In genomic region chr3:30966896-30967295, GRCh38 we compare ENCODE assay signal across 32 cellular contexts.
DNase-seq lines count a peak whose midpoint lies in the region; ATAC-seq and TF ChIP-seq lines count a peak whose summit lies in the region.
"Had no signal": no experiment of that assay in that cellular context is flagged by ENCODE, and none has a peak within 500 bp of the region (broad histone marks: within the 10 kb centered on the region; RNA-seq: fewer than 3 reads in every experiment).

No MANE protein-coding gene starts in this region.

- H3K4me3 Mint-ChIP-seq in activated CD4-positive, alpha-beta memory T cell treated with anti-CD3 and anti-CD28 coated beads for 36 hours = no peak overlapping the region
- H3K4me3 Mint-ChIP-seq in activated T-helper 2 cell treated with anti-CD3 and anti-CD28 coated beads, Interferon-gamma antibody, Interleukin-2, Interleukin-4, amounts not matched to agents 10 μg/mL and 5 μg/mL and 100 μg/mL, durations not matched to agents 14 hours and 24 hours and 36 hours (ENCODE audit: low read depth) = no peak overlapping the region
- H3K4me3 Mint-ChIP-seq: B cell; CD14-positive monocyte; CD4-positive, alpha-beta memory T cell; CD4-positive, alpha-beta T cell; CD4-positive, CD25-positive, alpha-beta regulatory T cell; CD8-positive, alpha-beta memory T cell; CD8-positive, alpha-beta T cell had no signal

- no peak overlapping the region for H2BK15ac ChIP-seq in mesenchymal stem cell (ENCODE audit: low read depth, poor library complexity, severe bottlenecking)

- H3K14ac ChIP-seq in mesenchymal stem cell (ENCODE audit: low read length in 2 of 2) = no peak overlapping the region

- ATAC-seq in DND-41 (ENCODE audit: insufficient read depth, low read depth) (no peak), HG03469 (IDR thresholded peaks at IDR 0.05; ENCODE audit: unreplicated experiment) (no peak)
- ATAC-seq: A549; CD8-positive, alpha-beta T cell had no signal

- intact Hi-C loops in esophagus muscularis mucosa (cut with DNase I) = no loop called here
- intact Hi-C loops in activated CD4-positive, alpha-beta memory T cell treated with anti-CD3 and anti-CD28 coated beads for 36 hours (cut with micrococcal nuclease) = loop anchor here (5.0 kb wide), 1 partner anchor 165 kb away; no protein-coding TSS in a partner anchor
- intact Hi-C loops in activated T-helper 2 cell treated with anti-CD3 and anti-CD28 coated beads, Interferon-gamma antibody, Interleukin-2, Interleukin-4, amounts not matched to agents 10 μg/mL and 5 μg/mL and 100 μg/mL, durations not matched to agents 14 hours and 24 hours and 36 hours (cut with micrococcal nuclease) = no loop called here

- peaks cover 7% of the 10 kb centered on the region for H3K4me1 Mint-ChIP-seq in activated CD4-positive, alpha-beta memory T cell treated with anti-CD3 and anti-CD28 coated beads for 36 hours (ENCODE audit: low read depth)
- H3K4me1 Mint-ChIP-seq in activated T-helper 2 cell treated with anti-CD3 and anti-CD28 coated beads, Interferon-gamma antibody, Interleukin-2, Interleukin-4, amounts not matched to agents 10 μg/mL and 5 μg/mL and 100 μg/mL, durations not matched to agents 14 hours and 24 hours and 36 hours (ENCODE audit: low read depth) = peaks cover 13% of the 10 kb centered on the region
- H3K4me1 Mint-ChIP-seq: B cell had no signal

- H3K4me2 ChIP-seq in DND-41 (ENCODE audit: insufficient read depth, low read length) = no peak overlapping the region
- H3K4me2 ChIP-seq in mesenchymal stem cell (ENCODE audit: low read length, poor library complexity, severe bottlenecking) = no peak overlapping the region
- H3K4me2 ChIP-seq: A549; BLaER1; BLaER1 treated with 17β-estradiol and CSF1 and Interleukin-3, amounts not matched to agents 10 nM and 100 nM had no signal

- H3K27ac Mint-ChIP-seq in activated CD4-positive, alpha-beta memory T cell treated with anti-CD3 and anti-CD28 coated beads for 36 hours = no peak overlapping the region
- no peak overlapping the region for H3K27ac Mint-ChIP-seq in activated T-helper 2 cell treated with anti-CD3 and anti-CD28 coated beads, Interferon-gamma antibody, Interleukin-2, Interleukin-4, amounts not matched to agents 10 μg/mL and 5 μg/mL and 100 μg/mL, durations not matched to agents 14 hours and 24 hours and 36 hours
- H3K27ac Mint-ChIP-seq: B cell; CD14-positive monocyte; CD4-positive, alpha-beta memory T cell; CD4-positive, alpha-beta T cell; CD8-positive, alpha-beta memory T cell; CD8-positive, alpha-beta T cell had no signal

- no peak overlapping the region for H3K4me3 ChIP-seq in DND-41 (ENCODE audit: low read depth in 1 of 2, low read length in 2 of 2)
- H3K4me3 ChIP-seq in esophagus muscularis mucosa = no peak overlapping the region
- no peak overlapping the region for H3K4me3 ChIP-seq in mesenchymal stem cell (ENCODE audit: insufficient read depth in 1 of 2, low read depth in 1 of 2, low read length in 2 of 2)
- H3K4me3 ChIP-seq: A549; BLaER1; BLaER1 treated with 17β-estradiol and CSF1 and Interleukin-3, amounts not matched to agents 10 nM and 100 nM had no signal

- peak overlapping the region; percentile 94 for H3K27ac ChIP-seq in DND-41 (ENCODE audit: low read length)
- H3K27ac ChIP-seq in esophagus muscularis mucosa (replicated peaks in 1 of 4) = no peak overlapping the region
- H3K27ac ChIP-seq in mesenchymal stem cell (ENCODE audit: low read length, poor library complexity, severe bottlenecking) = no peak overlapping the region
- H3K27ac ChIP-seq: 22Rv1; A549; BLaER1; BLaER1 treated with 17β-estradiol and CSF1 and Interleukin-3, amounts not matched to agents 10 nM and 100 nM; C4-2B had no signal

- CTCF ChIA-PET in activated CD4-positive, alpha-beta memory T cell treated with anti-CD3 and anti-CD28 coated beads for 36 hours (lab: Charles Lee) = interaction anchor here (1.8 kb wide), 1 partner anchor 165 kb away, joined by 7 read pairs; no protein-coding TSS in a partner anchor

- no peak overlapping the region for H2BK12ac ChIP-seq in mesenchymal stem cell (ENCODE audit: low read length in 2 of 2)

- H3K9ac ChIP-seq in DND-41 (ENCODE audit: low read depth, low read length) (no peak overlapping the region), mesenchymal stem cell (ENCODE audit: low read length) (no peak overlapping the region)
- H3K9ac ChIP-seq: BLaER1; BLaER1 treated with 17β-estradiol and CSF1 and Interleukin-3, amounts not matched to agents 10 nM and 100 nM had no signal

- H3K36me3 ChIP-seq in DND-41 (ENCODE audit: insufficient read depth, low read length) (no peaks in the 10 kb centered on the region), esophagus muscularis mucosa (no peaks in the 10 kb centered on the region), mesenchymal stem cell (ENCODE audit: control insufficient read depth in 1 of 2, insufficient read depth in 2 of 2, low read depth in 1 of 2, low read length in 2 of 2) (no peaks in the 10 kb centered on the region)
- H3K36me3 ChIP-seq: BE2C; BLaER1; BLaER1 treated with 17β-estradiol and CSF1 and Interleukin-3, amounts not matched to agents 10 nM and 100 nM had no signal

- DNase-seq in DND-41 = no peak
- DNase-seq in esophagus muscularis mucosa (ENCODE audit: extremely low spot score) = peak; percentile 64
- no peak for DNase-seq in mesenchymal stem cell
- no peak for DNase-seq in activated CD4-positive, alpha-beta memory T cell treated with anti-CD3 and anti-CD28 coated beads for 36 hours
- no peak for DNase-seq in activated T-helper 2 cell treated with anti-CD3 and anti-CD28 coated beads, Interferon-gamma antibody, Interleukin-2, Interleukin-4, amounts not matched to agents 10 μg/mL and 5 μg/mL and 100 μg/mL, durations not matched to agents 14 hours and 24 hours and 36 hours (ENCODE audit: low spot score)
- DNase-seq: 8988T; ACHN; AML-193; BE2C; C1 segment of cervical spinal cord; Caco-2; Calu3; CD4-positive, alpha-beta memory T cell; CD4-positive, alpha-beta T cell; CD4-positive, CD25-positive, alpha-beta regulatory T cell; CD8-positive, alpha-beta memory T cell; CD8-positive, alpha-beta T cell; COR-L47; DMS 273 treated with DMSO at 0.1 percent for 48 hours; DMS153; DMS53; DMS79; DMS79 treated with DMSO at 0.1 percent for 48 hours; EL had no signal

- TF ChIP-seq CTCF in DND-41 (IDR thresholded peaks at IDR 0.05; ENCODE audit: borderline replicate concordance, extremely low read depth, low read length, poor library complexity, severe bottlenecking) (no peak), esophagus muscularis mucosa (IDR thresholded peaks at IDR 0.05) (no peak)

- H3K79me1 ChIP-seq in mesenchymal stem cell (replicated peaks; ENCODE audit: low read length, poor library complexity, severe bottlenecking) = no peaks in the 10 kb centered on the region

- peaks cover 54% of the 10 kb centered on the region for H3K4me1 ChIP-seq in DND-41 (ENCODE audit: insufficient read depth, low read length)
- no peaks in the 10 kb centered on the region for H3K4me1 ChIP-seq in esophagus muscularis mucosa
- no peaks in the 10 kb centered on the region for H3K4me1 ChIP-seq in mesenchymal stem cell (ENCODE audit: control insufficient read depth, insufficient read depth, low read depth, low read length)
- H3K4me1 ChIP-seq: A549; BE2C; BLaER1; BLaER1 treated with 17β-estradiol and CSF1 and Interleukin-3, amounts not matched to agents 10 nM and 100 nM; Caco-2 had no signal

- 72% methylated on average over 7 of the region's 7 CpGs for WGBS in esophagus muscularis mucosa
- WGBS in mesenchymal stem cell = no CpG with 5 or more reads among the region's 7 CpGs

- H3K9me3 ChIP-seq in DND-41 (ENCODE audit: insufficient read depth, low read length, severe bottlenecking) (peaks cover 4% of the 10 kb centered on the region), esophagus muscularis mucosa (no peaks in the 10 kb centered on the region), mesenchymal stem cell (ENCODE audit: control insufficient read depth, low read length) (no peaks in the 10 kb centered on the region)
- H3K9me3 ChIP-seq: A549; BE2C; BLaER1; BLaER1 treated with 17β-estradiol and CSF1 and Interleukin-3, amounts not matched to agents 10 nM and 100 nM; Caco-2 had no signal

- H2BK120ac ChIP-seq in mesenchymal stem cell (ENCODE audit: low read depth, low read length) = no peak overlapping the region

- H2AFZ ChIP-seq in DND-41 (ENCODE audit: low read depth, low read length) (no peak overlapping the region), mesenchymal stem cell (ENCODE audit: low read depth, low read length) (no peak overlapping the region)

- H4K91ac ChIP-seq in mesenchymal stem cell (ENCODE audit: low read length) = no peak overlapping the region

- no peak overlapping the region for H3K4ac ChIP-seq in mesenchymal stem cell (ENCODE audit: low read depth in 1 of 2, low read length in 2 of 2)

- no peaks in the 10 kb centered on the region for H3K9me3 Mint-ChIP-seq in activated CD4-positive, alpha-beta memory T cell treated with anti-CD3 and anti-CD28 coated beads for 36 hours
- no peaks in the 10 kb centered on the region for H3K9me3 Mint-ChIP-seq in activated T-helper 2 cell treated with anti-CD3 and anti-CD28 coated beads, Interferon-gamma antibody, Interleukin-2, Interleukin-4, amounts not matched to agents 10 μg/mL and 5 μg/mL and 100 μg/mL, durations not matched to agents 14 hours and 24 hours and 36 hours
- H3K9me3 Mint-ChIP-seq: CD4-positive, alpha-beta T cell; CD8-positive, alpha-beta memory T cell; CD8-positive, alpha-beta T cell had no signal

- no peak overlapping the region for H3K18ac ChIP-seq in mesenchymal stem cell (ENCODE audit: low read depth in 1 of 2, low read length in 2 of 2)

- H4K20me1 ChIP-seq in DND-41 (ENCODE audit: insufficient read depth, low read length) = no peaks in the 10 kb centered on the region
- H4K20me1 ChIP-seq: BLaER1; BLaER1 treated with 17β-estradiol and CSF1 and Interleukin-3, amounts not matched to agents 10 nM and 100 nM had no signal

- no peak for TF ChIP-seq EP300 in esophagus muscularis mucosa (IDR thresholded peaks at IDR 0.05)

- peaks cover 6% of the 10 kb centered on the region for H3K27me3 Mint-ChIP-seq in activated CD4-positive, alpha-beta memory T cell treated with anti-CD3 and anti-CD28 coated beads for 36 hours
- H3K27me3 Mint-ChIP-seq in activated T-helper 2 cell treated with anti-CD3 and anti-CD28 coated beads, Interferon-gamma antibody, Interleukin-2, Interleukin-4, amounts not matched to agents 10 μg/mL and 5 μg/mL and 100 μg/mL, durations not matched to agents 14 hours and 24 hours and 36 hours (ENCODE audit: low read depth) = peaks cover 20% of the 10 kb centered on the region
- H3K27me3 Mint-ChIP-seq: CD4-positive, alpha-beta T cell had no signal

- no peak overlapping the region for H4K8ac ChIP-seq in mesenchymal stem cell (ENCODE audit: low read length)

- H2AK5ac ChIP-seq in mesenchymal stem cell (ENCODE audit: low read length, severe bottlenecking) = no peak overlapping the region

- no peaks in the 10 kb centered on the region for H3K27me3 ChIP-seq in DND-41 (ENCODE audit: insufficient read depth, low read length, poor library complexity)
- no peaks in the 10 kb centered on the region for H3K27me3 ChIP-seq in esophagus muscularis mucosa
- H3K27me3 ChIP-seq in mesenchymal stem cell (ENCODE audit: control insufficient read depth in 1 of 2, insufficient read depth in 1 of 2, low read length in 2 of 2) = peaks cover 0 to 5% of the 10 kb centered on the region in 2 experiments
- H3K27me3 ChIP-seq: BE2C; BLaER1; BLaER1 treated with 17β-estradiol and CSF1 and Interleukin-3, amounts not matched to agents 10 nM and 100 nM had no signal

- H3K23ac ChIP-seq in mesenchymal stem cell (ENCODE audit: low read length in 2 of 2) = no peak overlapping the region

- H3K79me2 ChIP-seq in DND-41 (ENCODE audit: insufficient read depth, low read length) = no peaks in the 10 kb centered on the region

- TF ChIP-seq POLR2A in esophagus muscularis mucosa (IDR thresholded peaks at IDR 0.05; ENCODE audit: low read depth) = no peak

- H3K36me3 Mint-ChIP-seq in activated CD4-positive, alpha-beta memory T cell treated with anti-CD3 and anti-CD28 coated beads for 36 hours = no peaks in the 10 kb centered on the region
- no peaks in the 10 kb centered on the region for H3K36me3 Mint-ChIP-seq in activated T-helper 2 cell treated with anti-CD3 and anti-CD28 coated beads, Interferon-gamma antibody, Interleukin-2, Interleukin-4, amounts not matched to agents 10 μg/mL and 5 μg/mL and 100 μg/mL, durations not matched to agents 14 hours and 24 hours and 36 hours (ENCODE audit: low read depth)
- H3K36me3 Mint-ChIP-seq: CD14-positive monocyte; CD4-positive, alpha-beta memory T cell; CD4-positive, CD25-positive, alpha-beta regulatory T cell; CD8-positive, alpha-beta memory T cell; CD8-positive, alpha-beta T cell had no signal

- POLR2A ChIA-PET in activated CD4-positive, alpha-beta memory T cell treated with anti-CD3 and anti-CD28 coated beads for 36 hours (lab: Charles Lee) = no interaction called here

- peak overlapping the region; percentile 57 for H2BK5ac ChIP-seq in mesenchymal stem cell (ENCODE audit: low read depth, low read length, poor library complexity, severe bottlenecking)
